20 cellular contexts compared by ENCODE assay signal in genomic region chr16:20042848-20043247, GRCh38. TPM values are rescaled to one million over a fixed set of nuclear protein-coding genes. Genes with fewer than 3 reads are reported as not detected.
DNase-seq lines count a peak whose midpoint lies in the region; ATAC-seq, FAIRE-seq and TF ChIP-seq lines count a peak whose summit lies in the region.
"Had no signal": no experiment of that assay in that cellular context is flagged by ENCODE, and none has a peak within 500 bp of the region (broad histone marks: within the 10 kb centered on the region; RNA-seq: fewer than 3 reads in every experiment).

No MANE protein-coding gene starts in this region.

- H3K9me3 Mint-ChIP-seq in GM23338, result no peaks in the 10 kb centered on the region; the same call in 2 of the 3 replicates
- H3K9me3 Mint-ChIP-seq in T-cell, result no peaks in the 10 kb centered on the region
- H3K9me3 Mint-ChIP-seq in T-helper 2 cell treated with Interferon-gamma antibody and Interleukin-4, amounts not matched to agents 5 μg/mL and 100 μg/mL, for 36 hours, result no peaks in the 10 kb centered on the region

- H3K9me1 ChIP-seq in K562 (ENCODE audit: control insufficient read depth, insufficient read depth, low read length), result no peaks in the 10 kb centered on the region

- POLR2A ChIA-PET in K562 (lab: Yijun Ruan, JAX), result interaction anchor here (1.2 kb wide), 1 partner anchor 29 kb away, joined by 3 read pairs; no protein-coding TSS in a partner anchor
- POLR2A ChIA-PET in T-cell (lab: Charles Lee), result no interaction called here

- H4K20me1 ChIP-seq in GM23338 (replicated peaks; ENCODE audit: insufficient read depth) (no peaks in the 10 kb centered on the region), K562 (replicated peaks; ENCODE audit: control insufficient read depth, insufficient read depth, low read length) (no peaks in the 10 kb centered on the region; the same call in 1 of the 2 replicates)

- H3K4me2 ChIP-seq in GM23338 (no peak overlapping the region), K562 (ENCODE audit: insufficient read depth, low read length) (peak overlapping the region; percentile 41; the same call in 1 of the 2 replicates)

- TF ChIP-seq POLR2A in NB4 (IDR thresholded peaks at IDR 0.05; ENCODE audit: extremely low read depth, insufficient read length) (no peak), K562 (conservative IDR thresholded peaks at IDR 0.05) (no peak)

- TF ChIP-seq RAD21 in K562 (CRISPR knock-in tag; conservative IDR thresholded peaks at IDR 0.05 in 1 of 2, IDR thresholded peaks at IDR 0.05 in 1 of 2), result no peak

- H3K9ac ChIP-seq in K562 (ENCODE audit: insufficient read depth in 1 of 2, low read depth in 2 of 2, low read length in 2 of 2), result no peak overlapping the region

- H3K79me2 ChIP-seq in GM23338 (replicated peaks; ENCODE audit: insufficient read depth) (no peaks in the 10 kb centered on the region), K562 (ENCODE audit: control insufficient read depth, insufficient read depth, low read length) (no peaks in the 10 kb centered on the region)

- no peaks in the 10 kb centered on the region for H3F3A ChIP-seq in GM23338 (replicated peaks; ENCODE audit: low read depth)

- H3K36me3 Mint-ChIP-seq in GM23338 (ENCODE audit: low read depth), result no peaks in the 10 kb centered on the region
- no peaks in the 10 kb centered on the region for H3K36me3 Mint-ChIP-seq in T-cell
- H3K36me3 Mint-ChIP-seq in T-helper 2 cell treated with Interferon-gamma antibody and Interleukin-4, amounts not matched to agents 5 μg/mL and 100 μg/mL, for 36 hours (ENCODE audit: low read depth), result no peaks in the 10 kb centered on the region
- H3K36me3 Mint-ChIP-seq: CD4-positive, CD25-positive, alpha-beta regulatory T cell had no signal

- no TSS peak for BruUV-seq in K562 (replicated peaks; lab: Mats Ljungman, UMichigan)

- H3K4me1 ChIP-seq in GM23338 (ENCODE audit: insufficient read depth), result peaks cover 17% of the 10 kb centered on the region
- no peaks in the 10 kb centered on the region for H3K4me1 ChIP-seq in K562 (replicated peaks in 1 of 2; ENCODE audit: control insufficient read depth in 2 of 2, insufficient read depth in 2 of 2, low read length in 2 of 2)
- H3K4me1 ChIP-seq: SJCRH30 had no signal

- H3K4me3 Mint-ChIP-seq in GM23338 (no peak overlapping the region), T-cell (no peak overlapping the region)
- no peak overlapping the region for H3K4me3 Mint-ChIP-seq in T-helper 2 cell treated with Interferon-gamma antibody and Interleukin-4, amounts not matched to agents 5 μg/mL and 100 μg/mL, for 36 hours
- H3K4me3 Mint-ChIP-seq: CD4-positive, CD25-positive, alpha-beta regulatory T cell had no signal

- H3K4me3 ChIP-seq in GM23338 (no peak overlapping the region), NB4 (ENCODE audit: low read depth, low read length) (no peak overlapping the region), K562 (no peak overlapping the region)
- H3K4me3 ChIP-seq: SJCRH30 had no signal

- peaks cover 16% of the 10 kb centered on the region for H3K4me1 Mint-ChIP-seq in GM23338
- H3K4me1 Mint-ChIP-seq in T-cell, result no peaks in the 10 kb centered on the region
- H3K4me1 Mint-ChIP-seq in T-helper 2 cell treated with Interferon-gamma antibody and Interleukin-4, amounts not matched to agents 5 μg/mL and 100 μg/mL, for 36 hours (ENCODE audit: low read depth), result no peaks in the 10 kb centered on the region
- H3K4me1 Mint-ChIP-seq: CD4-positive, CD25-positive, alpha-beta regulatory T cell had no signal

- H3K9me3 ChIP-seq in K562 (replicated peaks; ENCODE audit: control insufficient read depth, insufficient read depth, low read depth, low read length), result no peaks in the 10 kb centered on the region
- H3K9me3 ChIP-seq: SJCRH30 had no signal

- 0% methylated on average over 2 of the region's 2 CpGs for WGBS in K562 (ENCODE audit: insufficient coverage, low coverage, missing lambda C conversion rate)

- intact Hi-C loops in K562 (cut with micrococcal nuclease), result no loop called here

- H3K9me2 ChIP-seq in GM23338 (ENCODE audit: insufficient read depth), result peaks cover 4% of the 10 kb centered on the region; the same call in 1 of the 2 replicates

- TF ChIP-seq CTCF in GM23338 (conservative IDR thresholded peaks at IDR 0.05; ENCODE audit: low read depth in 2 of 2) (no peak), NB4 (IDR thresholded peaks at IDR 0.05; ENCODE audit: low read depth, low read length) (no peak), K562 (IDR thresholded peaks at IDR 0.05 in 2 of 3, conservative IDR thresholded peaks at IDR 0.05 in 1 of 3; ENCODE audit: insufficient read depth in 2 of 3, low read depth in 1 of 3, low read length in 3 of 3) (no peak)

- H2AFZ ChIP-seq in GM23338 (no peak overlapping the region), K562 (ENCODE audit: low read depth, low read length) (no peak overlapping the region)

- no peak for ATAC-seq in GM23338
- ATAC-seq in K562, result peak; percentile 78
- no peak for ATAC-seq in GM19463 (IDR thresholded peaks at IDR 0.05; ENCODE audit: unreplicated experiment)
- no peak for ATAC-seq in T-cell (replicated peaks in 1 of 4)
- ATAC-seq: HCT116 had no signal

- TF ChIP-seq EP300 in K562 (IDR thresholded peaks at IDR 0.05; ENCODE audit: low read length), result no peak

- no peak overlapping the region for H3K27ac Mint-ChIP-seq in GM23338
- no peak overlapping the region for H3K27ac Mint-ChIP-seq in T-cell
- H3K27ac Mint-ChIP-seq in T-helper 2 cell treated with Interferon-gamma antibody and Interleukin-4, amounts not matched to agents 5 μg/mL and 100 μg/mL, for 36 hours, result no peak overlapping the region
- H3K27ac Mint-ChIP-seq: CD4-positive, CD25-positive, alpha-beta regulatory T cell had no signal

- H3K27me3 Mint-ChIP-seq in GM23338 (ENCODE audit: insufficient read depth, low read depth, poor library complexity) (peaks cover 2% of the 10 kb centered on the region), T-cell (peaks cover 3% of the 10 kb centered on the region in 2 donors)
- no peaks in the 10 kb centered on the region for H3K27me3 Mint-ChIP-seq in T-helper 2 cell treated with Interferon-gamma antibody and Interleukin-4, amounts not matched to agents 5 μg/mL and 100 μg/mL, for 36 hours (ENCODE audit: low read depth)
- H3K27me3 Mint-ChIP-seq: CD4-positive, CD25-positive, alpha-beta regulatory T cell had no signal

- DNase-seq in ACHN (peak; percentile 67), GM23338 (ENCODE audit: low spot score) (peak; percentile 18), NB4 (ENCODE audit: low read depth) (peak; percentile 1), K562 (ENCODE audit: extremely low read depth in 1 of 4, low spot score in 3 of 4) (peak; percentile 30 to 40 (median 35)), T-cell (no peak), NCI-H524 treated with DMSO at 0.1 percent for 48 hours (lab: John Stamatoyannopoulos, UW) (no peak)
- DNase-seq in T-helper 2 cell treated with Interferon-gamma antibody and Interleukin-4, amounts not matched to agents 5 μg/mL and 100 μg/mL, for 36 hours (ENCODE audit: low spot score), result no peak
- DNase-seq: AML-193; CD4-positive, CD25-positive, alpha-beta regulatory T cell; NCI-H1105; NCI-H187; NCI-H2171 treated with DMSO at 0.1 percent for 48 hours; NCI-H82; RPMI8226; SJCRH30 had no signal

- H3K36me3 ChIP-seq in GM23338 (ENCODE audit: insufficient read depth) (no peaks in the 10 kb centered on the region), K562 (ENCODE audit: control insufficient read depth, insufficient read depth, low read length) (no peaks in the 10 kb centered on the region)
- H3K36me3 ChIP-seq: SJCRH30 had no signal

- no peak overlapping the region for H3K27ac ChIP-seq in GM23338 (ENCODE audit: low read depth)
- no peak overlapping the region for H3K27ac ChIP-seq in K562 (ENCODE audit: extremely low read depth, low read depth, low read length)
- H3K27ac ChIP-seq: SJCRH30 had no signal

- H3K27me3 ChIP-seq in GM23338 (ENCODE audit: insufficient read depth) (no peaks in the 10 kb centered on the region), K562 (ENCODE audit: control insufficient read depth in 2 of 2, insufficient read depth in 2 of 2, low read length in 2 of 2) (peaks cover 0 to 5% of the 10 kb centered on the region in 2 experiments; a peak in 1 of 5 replicates)
- H3K27me3 ChIP-seq: SJCRH30 had no signal

- peak; percentile 68 for FAIRE-seq in K562 (lab: Jason Lieb, UNC)
- FAIRE-seq: HTR-8/SVneo had no signal

- in situ Hi-C loops in ACHN (cut with HindIII; ENCODE audit: low pct_ligation_motif_present, low pct_unique_long_range_greater_than_20kb, low sequenced_read_pairs), result no loop called here
- in situ Hi-C loops in K562 (cut with MboI), result no loop called here

- CTCF ChIA-PET in K562 (lab: Yijun Ruan, JAX; ENCODE audit: low intra/inter-chr PET ratio) (no interaction called here), T-cell (lab: Charles Lee) (no interaction called here)

TF ChIP-seq in GM23338, 12 proteins besides CTCF, POLR2A, EP300 and RAD21 (continues in another document):
- TF ChIP-seq STAT1 (IDR thresholded peaks at IDR 0.05; ENCODE audit: unreplicated experiment) (no peak), ZNF331 (CRISPR knock-in tag; IDR thresholded peaks at IDR 0.05; ENCODE audit: low read depth) (no peak), POLR2AphosphoS5 (IDR thresholded peaks at IDR 0.05; ENCODE audit: low read depth) (no peak)

TF ChIP-seq in K562, 482 proteins besides CTCF, POLR2A, EP300 and RAD21 (continues in another document):
- peak; percentile 93 for TF ChIP-seq FOSL1 (tag; conservative IDR thresholded peaks at IDR 0.05)
- no peak for TF ChIP-seq KLF6 (CRISPR knock-in tag; IDR thresholded peaks at IDR 0.05; ENCODE audit: borderline replicate concordance)
- TF ChIP-seq GABPB1 (CRISPR knock-in tag; IDR thresholded peaks at IDR 0.05), result no peak
- peak; percentile 82 for TF ChIP-seq MAFG (tag; conservative IDR thresholded peaks at IDR 0.05)
- no peak for TF ChIP-seq PHB2 (IDR thresholded peaks at IDR 0.05; ENCODE audit: low read depth)

RNA-seq across cellular contexts. Expression of gene GPR139, which starts 30.8 kb away (rescaled TPM):
- total RNA-seq in GM23338 (2014; rRNA removed; shearing (Covaris generic)), result 1.8 and 2.3 TPM in 2 replicates
- 0.31 and 0.66 TPM in 2 replicates for polyA plus RNA-seq in GM23338 (2016; fragmentation: Nextera tagmentation; extraction: Ambion mirVana)
- total RNA-seq in K562 (2011; cell fraction: chromatin; rRNA removed; ENCODE audit: low replicate concordance), result not detected in 2 replicates
- total RNA-seq in K562 (2011; cell fraction: nucleolus; rRNA removed), result not detected in 2 replicates
- not detected in 2 replicates for total RNA-seq in K562 (2011; cell fraction: nucleoplasm; rRNA removed)
- not detected in 2 replicates for total RNA-seq in K562 (2014; rRNA removed)
- total RNA-seq in K562 (2014; rRNA removed; fragmentation: Illumina TruSeq; extraction: Trizol), result not detected in 2 replicates
- total RNA-seq in K562 (2015; rRNA removed; fragmentation: Illumina TruSeq; extraction: Trizol), result not detected in 2 replicates
- not detected in 2 replicates for total RNA-seq in K562 (2021)
- not detected in 2 replicates for polyA plus RNA-seq in K562 (2011; rRNA removed)
- polyA plus RNA-seq in K562 (2011; cell fraction: cytosol; rRNA removed), result not detected in 2 replicates
- polyA plus RNA-seq in K562 (2011; cell fraction: nucleus; rRNA removed), result not detected in 2 replicates
- polyA plus RNA-seq in K562 (2012), result not detected in 2 replicates
- polyA plus RNA-seq in K562 (2014; fragmentation: Illumina TruSeq; extraction: Trizol), result not detected in 2 replicates
- not detected for polyA plus RNA-seq in K562 (2014; fragmentation: Nextera tagmentation; extraction: Ambion mirVana)
- polyA plus RNA-seq in K562 (2014; rRNA removed), result not detected in 2 replicates
- polyA minus RNA-seq in K562 (2011; rRNA and poly(A)+ RNA removed), result not detected in 2 replicates
- polyA minus RNA-seq in K562 (2011; cell fraction: cytosol; rRNA and poly(A)+ RNA removed), result not detected in 2 replicates
- polyA minus RNA-seq in K562 (2011; cell fraction: nucleus; rRNA and poly(A)+ RNA removed), result not detected in 2 replicates
- not detected for total RNA-seq in T-cell
- total RNA-seq: A673; CD4-positive, CD25-positive, alpha-beta regulatory T cell; NCI-H460; SJCRH30 had no signal
- polyA plus RNA-seq: CD4-positive, CD25-positive, alpha-beta regulatory T cell had no signal

Comparison
In these comparisons a context has a peak if more than half of its experiments do, and no peak if none do; other contexts are left out.
1. DNase-seq: peak in ACHN (single experiment), GM23338 (single experiment), NB4 (single experiment) and K562 (4 of 4); none in T-cell (0 of 34), T-helper 2 cell treated with Interferon-gamma antibody and Interleukin-4, amounts not matched to agents 5 μg/mL and 100 μg/mL, for 36 hours (single experiment) and NCI-H524 treated with DMSO at 0.1 percent for 48 hours (single experiment).